ENCODE assay signal across 1 cellular context in the genomic region with DNA sequence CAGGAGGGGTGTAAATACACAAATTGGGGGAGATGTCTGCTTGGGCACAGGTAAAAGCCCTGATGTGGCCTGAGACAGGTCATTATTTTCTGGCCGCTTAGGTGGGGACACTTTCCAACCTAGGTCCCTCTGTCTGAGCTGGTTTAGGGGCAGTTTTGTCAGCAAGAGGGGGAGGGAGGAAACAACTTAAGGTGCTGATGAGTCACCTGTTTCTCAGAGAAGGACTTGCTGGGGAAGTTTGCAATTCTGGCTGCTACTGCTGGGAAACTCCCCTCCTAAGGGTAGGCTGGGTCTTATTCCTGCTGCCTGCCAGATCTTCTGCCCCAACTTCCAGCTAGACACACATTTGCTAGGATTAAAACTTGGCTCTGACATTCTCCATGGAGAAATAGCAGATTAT.
A peak's percentile ranks its signal among the peaks of the same experiment; 100 is the strongest.
TF ChIP-seq lines count a peak whose summit lies in the region.

No MANE protein-coding gene starts in this region.

TF ChIP-seq in GM12878, 131 proteins besides CTCF, POLR2A, EP300 and RAD21 (continues in another document):
- TF ChIP-seq KAT2A (conservative IDR thresholded peaks at IDR 0.05; ENCODE audit: control insufficient read depth, low read depth, low read length) (no peak), MTA2 (IDR thresholded peaks at IDR 0.05; ENCODE audit: low read depth) (peak; percentile 21; the same call in 1 of the 2 replicates), SREBF2 (IDR thresholded peaks at IDR 0.05; ENCODE audit: low read length) (no peak), SPI1 (IDR thresholded peaks at IDR 0.05; ENCODE audit: borderline replicate concordance, insufficient read depth, low read depth, low read length) (peak; percentile 19; the same call in 1 of the 2 replicates), NBN (IDR thresholded peaks at IDR 0.05) (peak; percentile 45), IKZF1 (conservative IDR thresholded peaks at IDR 0.05) (peak; percentile 22; the same call in 1 of the 2 replicates), DPF2 (IDR thresholded peaks at IDR 0.05) (0 out of 2 replicates have a peak, but pooled peaks have one; percentile 21), NR2F1 (conservative IDR thresholded peaks at IDR 0.05) (no peak), CHD1 (IDR thresholded peaks at IDR 0.05; ENCODE audit: low read depth, low read length) (no peak), ZNF687 (IDR thresholded peaks at IDR 0.05) (peak; percentile 18; the same call in 1 of the 2 replicates), IKZF2 (IDR thresholded peaks at IDR 0.05) (peak in 1 of 2 experiments; percentile 9; a peak in 1 of 4 replicates), ZBED1 (IDR thresholded peaks at IDR 0.05; ENCODE audit: borderline replicate concordance) (no peak), ZBTB33 (IDR thresholded peaks at IDR 0.05) (no peak), ATF7 (IDR thresholded peaks at IDR 0.05; ENCODE audit: low read depth) (peak; percentile 52; the same call in 1 of the 2 replicates), ATF2 (IDR thresholded peaks at IDR 0.05; ENCODE audit: low read length) (peak; percentile 27; the same call in 1 of the 2 replicates), CHD2 (IDR thresholded peaks at IDR 0.05; ENCODE audit: borderline replicate concordance, low read depth, low read length) (peak; percentile 46; the same call in 1 of the 2 replicates), TAF1 (IDR thresholded peaks at IDR 0.05; ENCODE audit: borderline replicate concordance, low read depth, low read length) (no peak), BCL11A (IDR thresholded peaks at IDR 0.05; ENCODE audit: low read depth, low read length) (0 out of 2 replicates have a peak, but pooled peaks have one; percentile 10), RELA (IDR thresholded peaks at IDR 0.05; ENCODE audit: borderline replicate concordance, partially characterized antibody) (peak; percentile 79), SRF (IDR thresholded peaks at IDR 0.05; ENCODE audit: low read depth in 2 of 2, low read length in 2 of 2) (no peak), MTA3 (IDR thresholded peaks at IDR 0.05; ENCODE audit: borderline replicate concordance, low read length) (no peak), SKIL (IDR thresholded peaks at IDR 0.05; ENCODE audit: low read depth, poor library complexity, severe bottlenecking) (peak; percentile 21), ZBTB11 (CRISPR knock-in tag; IDR thresholded peaks at IDR 0.05) (no peak), CREB1 (IDR thresholded peaks at IDR 0.05; ENCODE audit: low read depth) (peak; percentile 88)
- TF ChIP-seq, protein P1, sequence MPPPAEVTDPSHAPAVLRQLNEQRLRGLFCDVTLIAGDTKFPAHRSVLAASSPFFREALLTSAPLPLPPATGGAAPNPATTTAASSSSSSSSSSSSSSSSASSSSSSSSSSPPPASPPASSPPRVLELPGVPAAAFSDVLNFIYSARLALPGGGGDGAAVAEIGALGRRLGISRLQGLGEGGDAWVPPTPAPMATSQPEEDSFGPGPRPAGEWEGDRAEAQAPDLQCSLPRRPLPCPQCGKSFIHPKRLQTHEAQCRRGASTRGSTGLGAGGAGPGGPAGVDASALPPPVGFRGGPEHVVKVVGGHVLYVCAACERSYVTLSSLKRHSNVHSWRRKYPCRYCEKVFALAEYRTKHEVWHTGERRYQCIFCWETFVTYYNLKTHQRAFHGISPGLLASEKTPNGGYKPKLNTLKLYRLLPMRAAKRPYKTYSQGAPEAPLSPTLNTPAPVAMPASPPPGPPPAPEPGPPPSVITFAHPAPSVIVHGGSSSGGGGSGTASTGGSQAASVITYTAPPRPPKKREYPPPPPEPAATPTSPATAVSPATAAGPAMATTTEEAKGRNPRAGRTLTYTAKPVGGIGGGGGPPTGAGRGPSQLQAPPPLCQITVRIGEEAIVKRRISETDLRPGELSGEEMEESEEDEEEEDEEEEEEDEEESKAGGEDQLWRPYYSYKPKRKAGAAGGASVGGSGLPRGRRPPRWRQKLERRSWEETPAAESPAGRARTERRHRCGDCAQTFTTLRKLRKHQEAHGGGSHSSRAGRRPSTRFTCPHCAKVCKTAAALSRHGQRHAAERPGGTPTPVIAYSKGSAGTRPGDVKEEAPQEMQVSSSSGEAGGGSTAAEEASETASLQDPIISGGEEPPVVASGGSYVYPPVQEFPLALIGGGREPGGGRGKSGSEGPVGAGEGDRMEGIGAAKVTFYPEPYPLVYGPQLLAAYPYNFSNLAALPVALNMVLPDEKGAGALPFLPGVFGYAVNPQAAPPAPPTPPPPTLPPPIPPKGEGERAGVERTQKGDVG (CRISPR knock-in tag; IDR thresholded peaks at IDR 0.05) = no peak
- TF ChIP-seq, protein P2, sequence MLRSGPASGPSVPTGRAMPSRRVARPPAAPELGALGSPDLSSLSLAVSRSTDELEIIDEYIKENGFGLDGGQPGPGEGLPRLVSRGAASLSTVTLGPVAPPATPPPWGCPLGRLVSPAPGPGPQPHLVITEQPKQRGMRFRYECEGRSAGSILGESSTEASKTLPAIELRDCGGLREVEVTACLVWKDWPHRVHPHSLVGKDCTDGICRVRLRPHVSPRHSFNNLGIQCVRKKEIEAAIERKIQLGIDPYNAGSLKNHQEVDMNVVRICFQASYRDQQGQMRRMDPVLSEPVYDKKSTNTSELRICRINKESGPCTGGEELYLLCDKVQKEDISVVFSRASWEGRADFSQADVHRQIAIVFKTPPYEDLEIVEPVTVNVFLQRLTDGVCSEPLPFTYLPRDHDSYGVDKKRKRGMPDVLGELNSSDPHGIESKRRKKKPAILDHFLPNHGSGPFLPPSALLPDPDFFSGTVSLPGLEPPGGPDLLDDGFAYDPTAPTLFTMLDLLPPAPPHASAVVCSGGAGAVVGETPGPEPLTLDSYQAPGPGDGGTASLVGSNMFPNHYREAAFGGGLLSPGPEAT (IDR thresholded peaks at IDR 0.05; ENCODE audit: low read depth) = peak; percentile 74; the same call in 1 of the 2 replicates
- TF ChIP-seq, protein P3, sequence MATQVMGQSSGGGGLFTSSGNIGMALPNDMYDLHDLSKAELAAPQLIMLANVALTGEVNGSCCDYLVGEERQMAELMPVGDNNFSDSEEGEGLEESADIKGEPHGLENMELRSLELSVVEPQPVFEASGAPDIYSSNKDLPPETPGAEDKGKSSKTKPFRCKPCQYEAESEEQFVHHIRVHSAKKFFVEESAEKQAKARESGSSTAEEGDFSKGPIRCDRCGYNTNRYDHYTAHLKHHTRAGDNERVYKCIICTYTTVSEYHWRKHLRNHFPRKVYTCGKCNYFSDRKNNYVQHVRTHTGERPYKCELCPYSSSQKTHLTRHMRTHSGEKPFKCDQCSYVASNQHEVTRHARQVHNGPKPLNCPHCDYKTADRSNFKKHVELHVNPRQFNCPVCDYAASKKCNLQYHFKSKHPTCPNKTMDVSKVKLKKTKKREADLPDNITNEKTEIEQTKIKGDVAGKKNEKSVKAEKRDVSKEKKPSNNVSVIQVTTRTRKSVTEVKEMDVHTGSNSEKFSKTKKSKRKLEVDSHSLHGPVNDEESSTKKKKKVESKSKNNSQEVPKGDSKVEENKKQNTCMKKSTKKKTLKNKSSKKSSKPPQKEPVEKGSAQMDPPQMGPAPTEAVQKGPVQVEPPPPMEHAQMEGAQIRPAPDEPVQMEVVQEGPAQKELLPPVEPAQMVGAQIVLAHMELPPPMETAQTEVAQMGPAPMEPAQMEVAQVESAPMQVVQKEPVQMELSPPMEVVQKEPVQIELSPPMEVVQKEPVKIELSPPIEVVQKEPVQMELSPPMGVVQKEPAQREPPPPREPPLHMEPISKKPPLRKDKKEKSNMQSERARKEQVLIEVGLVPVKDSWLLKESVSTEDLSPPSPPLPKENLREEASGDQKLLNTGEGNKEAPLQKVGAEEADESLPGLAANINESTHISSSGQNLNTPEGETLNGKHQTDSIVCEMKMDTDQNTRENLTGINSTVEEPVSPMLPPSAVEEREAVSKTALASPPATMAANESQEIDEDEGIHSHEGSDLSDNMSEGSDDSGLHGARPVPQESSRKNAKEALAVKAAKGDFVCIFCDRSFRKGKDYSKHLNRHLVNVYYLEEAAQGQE (IDR thresholded peaks at IDR 0.05; ENCODE audit: low read depth, low read length) = no peak
